ENCODE assay signal across 1 cellular context in genomic region chr5:134273642-134274361, GRCh38.
TF ChIP-seq lines count a peak whose summit lies in the region.

No MANE protein-coding gene starts in this region.

TF ChIP-seq in GM23338, 12 proteins besides CTCF, POLR2A, EP300 and RAD21 (continued from another document):
- TF ChIP-seq ZNF462 (CRISPR knock-in tag; IDR thresholded peaks at IDR 0.05): no peak
- no peak for TF ChIP-seq ETS1 (IDR thresholded peaks at IDR 0.05)
- TF ChIP-seq STAT1 (IDR thresholded peaks at IDR 0.05; ENCODE audit: unreplicated experiment): no peak
- no peak for TF ChIP-seq EZH2 (IDR thresholded peaks at IDR 0.05; ENCODE audit: low read depth, unreplicated experiment)
- no peak for TF ChIP-seq REST (IDR thresholded peaks at IDR 0.05; ENCODE audit: unreplicated experiment)
- no peak for TF ChIP-seq JUNB (IDR thresholded peaks at IDR 0.05; ENCODE audit: unreplicated experiment)
- TF ChIP-seq CREB1 (CRISPR knock-in tag; IDR thresholded peaks at IDR 0.05; ENCODE audit: low read depth): no peak
